In genomic region chr19:11986754-11987153, GRCh38 we compare ENCODE assay signal across 1 cellular context.
TF ChIP-seq lines count a peak whose summit lies in the region.

No MANE protein-coding gene starts in this region.

TF ChIP-seq in WTC11, 78 proteins besides CTCF, POLR2A, EP300 and RAD21:
- TF ChIP-seq ZNF512 (CRISPR knock-in tag; IDR thresholded peaks at IDR 0.05; ENCODE audit: borderline replicate concordance), result no peak
- TF ChIP-seq, protein P1, sequence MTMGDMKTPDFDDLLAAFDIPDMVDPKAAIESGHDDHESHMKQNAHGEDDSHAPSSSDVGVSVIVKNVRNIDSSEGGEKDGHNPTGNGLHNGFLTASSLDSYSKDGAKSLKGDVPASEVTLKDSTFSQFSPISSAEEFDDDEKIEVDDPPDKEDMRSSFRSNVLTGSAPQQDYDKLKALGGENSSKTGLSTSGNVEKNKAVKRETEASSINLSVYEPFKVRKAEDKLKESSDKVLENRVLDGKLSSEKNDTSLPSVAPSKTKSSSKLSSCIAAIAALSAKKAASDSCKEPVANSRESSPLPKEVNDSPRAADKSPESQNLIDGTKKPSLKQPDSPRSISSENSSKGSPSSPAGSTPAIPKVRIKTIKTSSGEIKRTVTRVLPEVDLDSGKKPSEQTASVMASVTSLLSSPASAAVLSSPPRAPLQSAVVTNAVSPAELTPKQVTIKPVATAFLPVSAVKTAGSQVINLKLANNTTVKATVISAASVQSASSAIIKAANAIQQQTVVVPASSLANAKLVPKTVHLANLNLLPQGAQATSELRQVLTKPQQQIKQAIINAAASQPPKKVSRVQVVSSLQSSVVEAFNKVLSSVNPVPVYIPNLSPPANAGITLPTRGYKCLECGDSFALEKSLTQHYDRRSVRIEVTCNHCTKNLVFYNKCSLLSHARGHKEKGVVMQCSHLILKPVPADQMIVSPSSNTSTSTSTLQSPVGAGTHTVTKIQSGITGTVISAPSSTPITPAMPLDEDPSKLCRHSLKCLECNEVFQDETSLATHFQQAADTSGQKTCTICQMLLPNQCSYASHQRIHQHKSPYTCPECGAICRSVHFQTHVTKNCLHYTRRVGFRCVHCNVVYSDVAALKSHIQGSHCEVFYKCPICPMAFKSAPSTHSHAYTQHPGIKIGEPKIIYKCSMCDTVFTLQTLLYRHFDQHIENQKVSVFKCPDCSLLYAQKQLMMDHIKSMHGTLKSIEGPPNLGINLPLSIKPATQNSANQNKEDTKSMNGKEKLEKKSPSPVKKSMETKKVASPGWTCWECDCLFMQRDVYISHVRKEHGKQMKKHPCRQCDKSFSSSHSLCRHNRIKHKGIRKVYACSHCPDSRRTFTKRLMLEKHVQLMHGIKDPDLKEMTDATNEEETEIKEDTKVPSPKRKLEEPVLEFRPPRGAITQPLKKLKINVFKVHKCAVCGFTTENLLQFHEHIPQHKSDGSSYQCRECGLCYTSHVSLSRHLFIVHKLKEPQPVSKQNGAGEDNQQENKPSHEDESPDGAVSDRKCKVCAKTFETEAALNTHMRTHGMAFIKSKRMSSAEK (CRISPR knock-in tag; IDR thresholded peaks at IDR 0.05; ENCODE audit: borderline replicate concordance), result no peak
- TF ChIP-seq, protein P2, sequence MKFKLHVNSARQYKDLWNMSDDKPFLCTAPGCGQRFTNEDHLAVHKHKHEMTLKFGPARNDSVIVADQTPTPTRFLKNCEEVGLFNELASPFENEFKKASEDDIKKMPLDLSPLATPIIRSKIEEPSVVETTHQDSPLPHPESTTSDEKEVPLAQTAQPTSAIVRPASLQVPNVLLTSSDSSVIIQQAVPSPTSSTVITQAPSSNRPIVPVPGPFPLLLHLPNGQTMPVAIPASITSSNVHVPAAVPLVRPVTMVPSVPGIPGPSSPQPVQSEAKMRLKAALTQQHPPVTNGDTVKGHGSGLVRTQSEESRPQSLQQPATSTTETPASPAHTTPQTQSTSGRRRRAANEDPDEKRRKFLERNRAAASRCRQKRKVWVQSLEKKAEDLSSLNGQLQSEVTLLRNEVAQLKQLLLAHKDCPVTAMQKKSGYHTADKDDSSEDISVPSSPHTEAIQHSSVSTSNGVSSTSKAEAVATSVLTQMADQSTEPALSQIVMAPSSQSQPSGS (CRISPR knock-in tag; IDR thresholded peaks at IDR 0.05; ENCODE audit: borderline replicate concordance, low read depth), result no peak
- no peak for TF ChIP-seq TCF7 (CRISPR knock-in tag; IDR thresholded peaks at IDR 0.05; ENCODE audit: low read depth)
- no peak for TF ChIP-seq TEAD1 (CRISPR knock-in tag; IDR thresholded peaks at IDR 0.05)
- TF ChIP-seq, protein P3, sequence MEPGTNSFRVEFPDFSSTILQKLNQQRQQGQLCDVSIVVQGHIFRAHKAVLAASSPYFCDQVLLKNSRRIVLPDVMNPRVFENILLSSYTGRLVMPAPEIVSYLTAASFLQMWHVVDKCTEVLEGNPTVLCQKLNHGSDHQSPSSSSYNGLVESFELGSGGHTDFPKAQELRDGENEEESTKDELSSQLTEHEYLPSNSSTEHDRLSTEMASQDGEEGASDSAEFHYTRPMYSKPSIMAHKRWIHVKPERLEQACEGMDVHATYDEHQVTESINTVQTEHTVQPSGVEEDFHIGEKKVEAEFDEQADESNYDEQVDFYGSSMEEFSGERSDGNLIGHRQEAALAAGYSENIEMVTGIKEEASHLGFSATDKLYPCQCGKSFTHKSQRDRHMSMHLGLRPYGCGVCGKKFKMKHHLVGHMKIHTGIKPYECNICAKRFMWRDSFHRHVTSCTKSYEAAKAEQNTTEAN (CRISPR knock-in tag; IDR thresholded peaks at IDR 0.05), result no peak
- no peak for TF ChIP-seq ZNF232 (CRISPR knock-in tag; IDR thresholded peaks at IDR 0.05)
- TF ChIP-seq, protein P4, sequence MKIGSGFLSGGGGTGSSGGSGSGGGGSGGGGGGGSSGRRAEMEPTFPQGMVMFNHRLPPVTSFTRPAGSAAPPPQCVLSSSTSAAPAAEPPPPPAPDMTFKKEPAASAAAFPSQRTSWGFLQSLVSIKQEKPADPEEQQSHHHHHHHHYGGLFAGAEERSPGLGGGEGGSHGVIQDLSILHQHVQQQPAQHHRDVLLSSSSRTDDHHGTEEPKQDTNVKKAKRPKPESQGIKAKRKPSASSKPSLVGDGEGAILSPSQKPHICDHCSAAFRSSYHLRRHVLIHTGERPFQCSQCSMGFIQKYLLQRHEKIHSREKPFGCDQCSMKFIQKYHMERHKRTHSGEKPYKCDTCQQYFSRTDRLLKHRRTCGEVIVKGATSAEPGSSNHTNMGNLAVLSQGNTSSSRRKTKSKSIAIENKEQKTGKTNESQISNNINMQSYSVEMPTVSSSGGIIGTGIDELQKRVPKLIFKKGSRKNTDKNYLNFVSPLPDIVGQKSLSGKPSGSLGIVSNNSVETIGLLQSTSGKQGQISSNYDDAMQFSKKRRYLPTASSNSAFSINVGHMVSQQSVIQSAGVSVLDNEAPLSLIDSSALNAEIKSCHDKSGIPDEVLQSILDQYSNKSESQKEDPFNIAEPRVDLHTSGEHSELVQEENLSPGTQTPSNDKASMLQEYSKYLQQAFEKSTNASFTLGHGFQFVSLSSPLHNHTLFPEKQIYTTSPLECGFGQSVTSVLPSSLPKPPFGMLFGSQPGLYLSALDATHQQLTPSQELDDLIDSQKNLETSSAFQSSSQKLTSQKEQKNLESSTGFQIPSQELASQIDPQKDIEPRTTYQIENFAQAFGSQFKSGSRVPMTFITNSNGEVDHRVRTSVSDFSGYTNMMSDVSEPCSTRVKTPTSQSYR (CRISPR knock-in tag; IDR thresholded peaks at IDR 0.05), result no peak
- no peak for TF ChIP-seq ZNF317 (CRISPR knock-in tag; IDR thresholded peaks at IDR 0.05; ENCODE audit: borderline replicate concordance, low read depth)
- no peak for TF ChIP-seq JUN (CRISPR knock-in tag; IDR thresholded peaks at IDR 0.05)
- TF ChIP-seq ZMAT4 (CRISPR knock-in tag; IDR thresholded peaks at IDR 0.05), result no peak
- no peak for TF ChIP-seq PRRX2 (CRISPR knock-in tag; IDR thresholded peaks at IDR 0.05)
- no peak for TF ChIP-seq NFYB (CRISPR knock-in tag; conservative IDR thresholded peaks at IDR 0.05; ENCODE audit: low read depth)
- TF ChIP-seq KAT7 (CRISPR knock-in tag; IDR thresholded peaks at IDR 0.05; ENCODE audit: borderline replicate concordance), result no peak
- no peak for TF ChIP-seq TP53 (CRISPR knock-in tag; IDR thresholded peaks at IDR 0.05)
- TF ChIP-seq CDX4 (CRISPR knock-in tag; IDR thresholded peaks at IDR 0.05; ENCODE audit: borderline replicate concordance), result no peak
- TF ChIP-seq SOX15 (CRISPR knock-in tag; IDR thresholded peaks at IDR 0.05), result no peak
- TF ChIP-seq NR3C1 (CRISPR knock-in tag; conservative IDR thresholded peaks at IDR 0.05; ENCODE audit: low read depth), result no peak
- no peak for TF ChIP-seq ESRRA (CRISPR knock-in tag; IDR thresholded peaks at IDR 0.05; ENCODE audit: borderline replicate concordance)
- TF ChIP-seq, protein P5, sequence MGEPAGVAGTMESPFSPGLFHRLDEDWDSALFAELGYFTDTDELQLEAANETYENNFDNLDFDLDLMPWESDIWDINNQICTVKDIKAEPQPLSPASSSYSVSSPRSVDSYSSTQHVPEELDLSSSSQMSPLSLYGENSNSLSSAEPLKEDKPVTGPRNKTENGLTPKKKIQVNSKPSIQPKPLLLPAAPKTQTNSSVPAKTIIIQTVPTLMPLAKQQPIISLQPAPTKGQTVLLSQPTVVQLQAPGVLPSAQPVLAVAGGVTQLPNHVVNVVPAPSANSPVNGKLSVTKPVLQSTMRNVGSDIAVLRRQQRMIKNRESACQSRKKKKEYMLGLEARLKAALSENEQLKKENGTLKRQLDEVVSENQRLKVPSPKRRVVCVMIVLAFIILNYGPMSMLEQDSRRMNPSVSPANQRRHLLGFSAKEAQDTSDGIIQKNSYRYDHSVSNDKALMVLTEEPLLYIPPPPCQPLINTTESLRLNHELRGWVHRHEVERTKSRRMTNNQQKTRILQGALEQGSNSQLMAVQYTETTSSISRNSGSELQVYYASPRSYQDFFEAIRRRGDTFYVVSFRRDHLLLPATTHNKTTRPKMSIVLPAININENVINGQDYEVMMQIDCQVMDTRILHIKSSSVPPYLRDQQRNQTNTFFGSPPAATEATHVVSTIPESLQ (CRISPR knock-in tag; IDR thresholded peaks at IDR 0.05), result no peak
TF ChIP-seq in WTC11: peak in this region for 0.
